In the genomic region with DNA sequence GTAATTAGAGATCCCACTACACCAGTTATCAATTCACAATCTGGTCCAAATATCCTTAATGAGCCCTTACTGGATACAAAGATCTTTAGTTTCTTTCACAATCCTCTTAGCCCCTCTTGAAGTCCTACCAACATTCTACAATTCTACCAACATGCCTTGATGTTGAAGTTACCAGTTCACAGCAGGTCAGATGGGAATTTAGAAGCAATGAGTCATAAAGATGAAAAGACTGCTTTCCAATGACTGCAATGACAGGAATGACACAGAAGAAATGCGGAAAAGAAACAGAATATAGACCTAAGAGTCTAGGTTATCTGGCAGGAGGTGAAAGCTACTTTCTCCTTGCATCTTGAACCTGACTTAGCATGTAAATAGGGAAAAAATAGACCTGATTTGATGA, we compare ENCODE assay signal across 12 cellular contexts. TPM values are rescaled to one million over a fixed set of nuclear protein-coding genes. Genes with fewer than 3 reads are reported as not detected.
DNase-seq lines count a peak whose midpoint lies in the region; ATAC-seq and TF ChIP-seq lines count a peak whose summit lies in the region.
"Had no signal": no experiment of that assay in that cellular context is flagged by ENCODE, and none has a peak within 500 bp of the region (broad histone marks: within the 10 kb centered on the region; RNA-seq: fewer than 3 reads in every experiment).

No MANE protein-coding gene starts in this region.

- H3K4me1 ChIP-seq in uterus: no peaks in the 10 kb centered on the region

- TF ChIP-seq POLR2A in uterus (IDR thresholded peaks at IDR 0.05): no peak

- ATAC-seq in GM18868 (IDR thresholded peaks at IDR 0.05; ENCODE audit: unreplicated experiment): no peak

- H3K27me3 ChIP-seq in uterus: no peaks in the 10 kb centered on the region
- H3K27me3 ChIP-seq: dorsolateral prefrontal cortex had no signal

- peaks cover 0 to 2% of the 10 kb centered on the region in 2 donors for H3K36me3 ChIP-seq in uterus

- DNase-seq in ELR (ENCODE audit: low read depth): peak; percentile 92
- peak; percentile 69 for DNase-seq in RKO (ENCODE audit: low spot score)
- peak; percentile 38 for DNase-seq in fibroblast of gingiva (ENCODE audit: low read depth)
- peak; percentile 20 for DNase-seq in skeletal muscle cell (ENCODE audit: low read depth)
- DNase-seq in stimulated activated CD4-positive, alpha-beta T cell treated with anti-CD3 and anti-CD28 coated beads, Interleukin-4, amount 100 ng/mL, for 4 hours: no peak
- no peak for DNase-seq in NCI-H345 (lab: John Stamatoyannopoulos, UW)
- no peak for DNase-seq in uterus
- DNase-seq: dorsolateral prefrontal cortex; NCI-H1930; stimulated activated CD4-positive, alpha-beta T cell treated with anti-CD3 and anti-CD28 coated beads, Interleukin-4, amount 100 ng/mL, for 24 hours had no signal

- intact Hi-C loops in uterus (cut with DNase I; ENCODE audit: low total_unique reads): no loop called here

- H3K27ac ChIP-seq in uterus: no peak overlapping the region
- H3K27ac ChIP-seq: HL-60 had no signal

- no peaks in the 10 kb centered on the region for H3K9me3 ChIP-seq in uterus

- H3K4me3 ChIP-seq in skeletal muscle cell (ENCODE audit: low read depth, low read length) (no peak overlapping the region), uterus (no peak overlapping the region)
- H3K4me3 ChIP-seq: dorsolateral prefrontal cortex had no signal

- no peak for TF ChIP-seq CTCF in uterus (IDR thresholded peaks at IDR 0.05)

RNA-seq across cellular contexts. Expression of gene RTTN, which starts 24.5 kb away (rescaled TPM):
- total RNA-seq in uterus: 10 to 100 TPM; 10.8 to 58.1 (median 22.4) TPM

Comparison
In these comparisons a context has a peak if more than half of its experiments do, and no peak if none do; other contexts are left out.
1. DNase-seq: peak in ELR (single experiment), RKO (single experiment), fibroblast of gingiva (single experiment) and skeletal muscle cell (single experiment); none in stimulated activated CD4-positive, alpha-beta T cell treated with anti-CD3 and anti-CD28 coated beads, Interleukin-4, amount 100 ng/mL, for 4 hours (0 of 2), NCI-H345 (single experiment) and uterus (0 of 2).